Comparison of ENCODE assay signal across 8 cellular contexts in genomic region chr6:33297956-33298772, GRCh38. TPM values are rescaled to one million over a fixed set of nuclear protein-coding genes. Genes with fewer than 3 reads are reported as not detected.
DNase-seq lines count a peak whose midpoint lies in the region; ATAC-seq and TF ChIP-seq lines count a peak whose summit lies in the region.

No MANE protein-coding gene starts in this region.

- no peaks in the 10 kb centered on the region for H3K36me3 ChIP-seq in SJCRH30
- H3K36me3 ChIP-seq in parathyroid adenoma (ENCODE audit: control insufficient read depth, insufficient read depth, low read length), result no peaks in the 10 kb centered on the region

- H3K27me3 ChIP-seq in SJCRH30, result no peaks in the 10 kb centered on the region
- H3K27me3 ChIP-seq in parathyroid adenoma (ENCODE audit: control insufficient read depth, insufficient read depth, low read length), result no peaks in the 10 kb centered on the region

- peak overlapping the region; percentile 89 for H2AFZ ChIP-seq in parathyroid adenoma

- H3K4me1 ChIP-seq in SJCRH30 (no peaks in the 10 kb centered on the region), parathyroid adenoma (peaks cover 2% of the 10 kb centered on the region)

- peaks cover 9% of the 10 kb centered on the region for H3K79me2 ChIP-seq in parathyroid adenoma

- ATAC-seq in HG02852 (IDR thresholded peaks at IDR 0.05; ENCODE audit: unreplicated experiment) (peak; percentile 13), HG03378 (IDR thresholded peaks at IDR 0.05; ENCODE audit: unreplicated experiment) (no peak), HG03095 (IDR thresholded peaks at IDR 0.05; ENCODE audit: unreplicated experiment) (no peak)

- DNase-seq in DMS153 treated with DMSO at 0.1 percent for 48 hours (lab: John Stamatoyannopoulos, UW; ENCODE audit: unreplicated experiment) (peak; percentile 20), SJCRH30 (peak; percentile 78 to 84), amygdala (lab: John Stamatoyannopoulos, UW) (peak in 29 of 56 donors; percentile 12 to 65 (median 28)), cardiac septum (ENCODE audit: low spot score) (peak; percentile 80)

- H3K9ac ChIP-seq in parathyroid adenoma, result peak overlapping the region; percentile 72

- H3K4me3 ChIP-seq in SJCRH30 (peak overlapping the region; percentile 68), parathyroid adenoma (ENCODE audit: low read depth, low read length) (peak overlapping the region; percentile 92)

- H3K4me2 ChIP-seq in parathyroid adenoma (ENCODE audit: low read length), result peak overlapping the region; percentile 99

- TF ChIP-seq CTCF in parathyroid adenoma (IDR thresholded peaks at IDR 0.05), result no peak

- intact Hi-C loops in cardiac septum (cut with DNase I), result loop anchor here (2.0 kb wide), 1 partner anchor 49 kb away; no protein-coding TSS in a partner anchor

- no peaks in the 10 kb centered on the region for H3K9me3 ChIP-seq in SJCRH30 (replicated peaks)
- H3K9me3 ChIP-seq in parathyroid adenoma (ENCODE audit: control insufficient read depth, low read length), result no peaks in the 10 kb centered on the region

- no peak overlapping the region; the same call in 1 of the 2 replicates for H3K27ac ChIP-seq in SJCRH30
- H3K27ac ChIP-seq in parathyroid adenoma, result peak overlapping the region; percentile 96

RNA-seq across cellular contexts. Expression of gene RGL2, which starts 0.6 kb away (rescaled TPM):
- 14.3 and 20.9 TPM in 2 replicates for total RNA-seq in SJCRH30 (2014; rRNA removed; shearing (Covaris generic))
- 46.9 TPM for total RNA-seq in cardiac septum

RNA-seq across cellular contexts. Expression of gene PFDN6, which starts 8.8 kb away (rescaled TPM):
- total RNA-seq in SJCRH30 (2014; rRNA removed; shearing (Covaris generic)), result 102 and 104 TPM in 2 replicates
- 35.1 TPM for total RNA-seq in cardiac septum

RNA-seq across cellular contexts. Expression of gene WDR46, which starts 9.1 kb away (rescaled TPM):
- 54.6 and 61.5 TPM in 2 replicates for total RNA-seq in SJCRH30 (2014; rRNA removed; shearing (Covaris generic))
- 18.8 TPM for total RNA-seq in cardiac septum

RNA-seq across cellular contexts. Expression of gene TAPBP, which starts 15.7 kb away (rescaled TPM):
- 15.4 and 16.2 TPM in 2 replicates for total RNA-seq in SJCRH30 (2014; rRNA removed; shearing (Covaris generic))
- total RNA-seq in cardiac septum, result 85.8 TPM

RNA-seq across cellular contexts. Expression of gene ZBTB22, which starts 19.4 kb away (rescaled TPM):
- total RNA-seq in SJCRH30 (2014; rRNA removed; shearing (Covaris generic)), result 7.1 and 9.6 TPM in 2 replicates
- total RNA-seq in cardiac septum, result 19.9 TPM

Comparison
In these comparisons a context has a peak if more than half of its experiments do, and no peak if none do; other contexts are left out.
1. DNase-seq: peak in every context shown above with its lines; median percentile 81 in SJCRH30; 80 in cardiac septum; 28 in amygdala; 20 in DMS153 treated with DMSO at 0.1 percent for 48 hours.